Comparison of ENCODE assay signal across 1 cellular context in genomic region chr1:11151134-11151533, GRCh38.
A peak's percentile ranks its signal among the peaks of the same experiment; 100 is the strongest.
TF ChIP-seq lines count a peak whose summit lies in the region.

No MANE protein-coding gene starts in this region.

TF ChIP-seq in GM12878, 131 proteins besides CTCF, POLR2A, EP300 and RAD21:
- TF ChIP-seq SPI1 (IDR thresholded peaks at IDR 0.05; ENCODE audit: borderline replicate concordance, insufficient read depth, low read depth, low read length) = peak; percentile 63; the same call in 1 of the 2 replicates
- TF ChIP-seq FOXK2 (IDR thresholded peaks at IDR 0.05) = no peak
TF ChIP-seq in GM12878: peak in this region for 1.
